Comparison of ENCODE assay signal across 26 cellular contexts in the genomic region with DNA sequence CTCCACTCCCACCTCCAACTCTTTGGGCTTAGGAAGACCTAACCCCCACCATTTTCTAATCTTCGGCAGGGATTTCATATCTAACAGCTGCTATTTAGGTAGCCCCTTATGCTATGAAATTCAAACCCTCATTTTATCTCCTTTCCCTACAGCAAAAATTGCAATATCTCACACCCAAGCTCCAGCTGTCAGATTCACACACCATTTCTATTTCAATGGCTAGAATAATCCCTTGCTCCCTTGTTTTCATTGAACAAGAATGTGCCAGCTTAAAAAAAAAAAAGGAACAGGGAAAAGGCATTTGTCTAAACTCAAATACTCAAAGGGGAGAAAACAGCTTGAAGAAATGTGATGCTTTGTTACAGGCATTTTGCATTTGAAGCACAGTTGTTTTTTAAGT.
"Had no signal": no experiment of that assay in that cellular context is flagged by ENCODE, and none has a peak within 500 bp of the region (broad histone marks: within the 10 kb centered on the region; RNA-seq: fewer than 3 reads in every experiment).

No MANE protein-coding gene starts in this region.

- H3K4me1 Mint-ChIP-seq: activated CD4-positive, alpha-beta T cell treated with anti-CD3 and anti-CD28 coated beads, Interleukin-2, amount 10 ng/mL, durations not matched to agents 7 days and 5 days; IgD-negative memory B cell had no signal

- H3K27me3 ChIP-seq: brain microvascular endothelial cell, cardiac muscle cell, Peyer's patch, SJSA1 had no signal

- H3K4me3 ChIP-seq: cardiac muscle cell, Peyer's patch, SJSA1 had no signal

- DNase-seq: activated CD4-positive, alpha-beta memory T cell treated with anti-CD3 and anti-CD28 coated beads for 36 hours; activated CD4-positive, alpha-beta T cell treated with anti-CD3 and anti-CD28 coated beads for 1 hour; activated CD4-positive, alpha-beta T cell treated with anti-CD3 and anti-CD28 coated beads, Interleukin-2, amount 10 ng/mL, durations not matched to agents 7 days and 5 days; activated CD8-positive, alpha-beta memory T cell treated with anti-CD3 and anti-CD28 coated beads for 24 hours; activated effector memory CD4-positive, alpha-beta T cell treated with anti-CD3 and anti-CD28 coated beads, Interleukin-2, amount 50 U/mL, for 16 hours; activated naive CD4-positive, alpha-beta T cell treated with Interleukin-2 at 50 U/mL for 16 hours; activated T-cell treated with anti-CD3 and anti-CD28 coated beads, Interleukin-2, amount 50 U/mL, for 4 hours; amygdala; brain microvascular endothelial cell; KG1; NCI-H1048; NCI-H146; NCI-H2029; NCI-H226; Peyer's patch; Right ventricle myocardium superior; T-helper 9 cell had no signal

- H3K36me3 ChIP-seq: brain microvascular endothelial cell, cardiac muscle cell, Peyer's patch, SJSA1 had no signal

- H3K27ac Mint-ChIP-seq: activated CD4-positive, alpha-beta memory T cell treated with anti-CD3 and anti-CD28 coated beads for 36 hours; activated CD4-positive, alpha-beta T cell treated with anti-CD3 and anti-CD28 coated beads, Interleukin-2, amount 10 ng/mL, durations not matched to agents 7 days and 5 days; activated naive CD8-positive, alpha-beta T cell; IgD-negative memory B cell; T-helper 1 cell treated with Interleukin-12 subunit alpha and Interleukin-12 subunit beta and Interleukin-4 antibody, amounts not matched to agents 30 μg/mL and 1 μg/mL, for 36 hours; WTC11 had no signal

- H3K4me3 Mint-ChIP-seq: activated CD4-positive, alpha-beta memory T cell treated with anti-CD3 and anti-CD28 coated beads for 36 hours; activated CD4-positive, alpha-beta T cell treated with anti-CD3 and anti-CD28 coated beads, Interleukin-2, amount 10 ng/mL, durations not matched to agents 7 days and 5 days; activated naive CD8-positive, alpha-beta T cell; activated T-cell treated with anti-CD3 and anti-CD28 coated beads, Interleukin-2, amount 50 U/mL, for 4 hours; T-helper 1 cell treated with Interleukin-12 subunit alpha and Interleukin-12 subunit beta and Interleukin-4 antibody, amounts not matched to agents 30 μg/mL and 1 μg/mL, for 36 hours; WTC11 had no signal

- ATAC-seq: activated T-cell treated with anti-CD3 and anti-CD28 coated beads, Interleukin-2, amount 50 U/mL, for 4 hours; SK-N-SH treated with all-trans-retinoic acid at 6 μM for 48 hours; WTC11 had no signal

- H3K36me3 Mint-ChIP-seq: activated CD4-positive, alpha-beta memory T cell treated with anti-CD3 and anti-CD28 coated beads for 36 hours; activated naive CD8-positive, alpha-beta T cell; IgD-negative memory B cell; WTC11 had no signal

- H3K4me1 ChIP-seq: Peyer's patch, SJSA1 had no signal

- H3K9me3 Mint-ChIP-seq: activated CD4-positive, alpha-beta memory T cell treated with anti-CD3 and anti-CD28 coated beads for 36 hours; activated CD4-positive, alpha-beta T cell treated with anti-CD3 and anti-CD28 coated beads, Interleukin-2, amount 10 ng/mL, durations not matched to agents 7 days and 5 days; activated T-cell treated with anti-CD3 and anti-CD28 coated beads, Interleukin-2, amount 50 U/mL, for 4 hours; IgD-negative memory B cell had no signal

- FAIRE-seq: astrocyte had no signal

- H3K27me3 Mint-ChIP-seq: IgD-negative memory B cell had no signal

- H3K27ac ChIP-seq: brain microvascular endothelial cell, cardiac muscle cell, Peyer's patch, RWPE1, SJSA1 had no signal

- H3K9me3 ChIP-seq: Peyer's patch had no signal
